26 cellular contexts compared by ENCODE assay signal in the genomic region with DNA sequence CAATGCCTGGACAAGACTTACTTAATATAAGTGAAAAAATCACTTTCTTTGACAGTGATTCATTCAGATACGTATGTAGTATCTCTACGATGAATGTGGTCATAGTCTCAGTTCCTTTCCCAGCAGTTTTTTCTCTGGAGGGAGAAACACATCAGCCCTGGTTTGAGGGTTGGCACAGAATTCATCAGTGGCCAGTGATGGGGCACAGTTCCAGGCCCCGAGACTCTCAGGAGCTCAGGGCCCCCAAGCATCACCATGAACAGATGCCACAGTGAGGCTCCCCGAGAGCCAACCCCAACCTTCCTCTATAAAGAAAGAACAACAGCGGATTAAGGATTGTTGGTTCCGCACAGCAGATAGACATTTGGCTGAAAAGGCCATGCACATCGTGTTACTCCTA. TPM values are rescaled to one million over a fixed set of nuclear protein-coding genes. Genes with fewer than 3 reads are reported as not detected.
"Had no signal": no experiment of that assay in that cellular context is flagged by ENCODE, and none has a peak within 500 bp of the region (broad histone marks: within the 10 kb centered on the region; RNA-seq: fewer than 3 reads in every experiment).

No MANE protein-coding gene starts in this region.

- H3K36me3 ChIP-seq: brain microvascular endothelial cell had no signal

- H3K4me2 ChIP-seq: PC-9 had no signal

- H3K27me3 ChIP-seq: cardiac muscle cell had no signal

- H3K4me3 ChIP-seq: cardiac muscle cell, PC-9 had no signal

- H3K4me3 Mint-ChIP-seq: activated B cell treated with CpG ODN at 0.5 μM for 24 hours; activated CD4-positive, alpha-beta T cell treated with anti-CD3 and anti-CD28 coated beads, Interleukin-2, amount 10 ng/mL, durations not matched to agents 24 days and 14 days; activated naive CD4-positive, alpha-beta T cell treated with anti-CD3 and anti-CD28 coated beads, Interleukin-2, amount 10 ng/mL, durations not matched to agents 7 days and 5 days; activated naive CD8-positive, alpha-beta T cell treated with anti-CD3 and anti-CD28 coated beads for 36 hours; activated T-helper 17 cell treated with anti-CD3 and anti-CD28 coated beads, Interleukin-2, amount 50 U/mL, for 72 hours; T-helper 17 cell had no signal

- H3K36me3 Mint-ChIP-seq: activated naive CD4-positive, alpha-beta T cell treated with anti-CD3 and anti-CD28 coated beads, Interleukin-2, amount 10 ng/mL, durations not matched to agents 7 days and 5 days; activated naive CD8-positive, alpha-beta T cell treated with anti-CD3 and anti-CD28 coated beads for 36 hours had no signal

- H3K27ac Mint-ChIP-seq: activated B cell treated with CpG ODN at 0.5 μM for 24 hours; activated CD4-positive, alpha-beta T cell treated with anti-CD3 and anti-CD28 coated beads, Interleukin-2, amount 10 ng/mL, durations not matched to agents 24 days and 14 days; activated naive CD4-positive, alpha-beta T cell treated with anti-CD3 and anti-CD28 coated beads, Interleukin-2, amount 10 ng/mL, durations not matched to agents 7 days and 5 days; activated naive CD8-positive, alpha-beta T cell treated with anti-CD3 and anti-CD28 coated beads for 36 hours; activated T-helper 17 cell treated with anti-CD3 and anti-CD28 coated beads, Interleukin-2, amount 50 U/mL, for 72 hours; T-helper 17 cell had no signal

- DNase-seq: activated B cell treated with CpG ODN at 0.5 μM for 24 hours; activated CD4-positive, alpha-beta T cell treated with anti-CD3 and anti-CD28 coated beads for 1 hour; activated CD4-positive, alpha-beta T cell treated with anti-CD3 and anti-CD28 coated beads, Interleukin-2, amount 10 ng/mL, durations not matched to agents 24 days and 14 days; activated CD4-positive, alpha-beta T cell treated with anti-CD3 and anti-CD28 coated beads, Interleukin-2, amount 50 U/mL, for 48 hours; activated gamma-delta T cell; activated naive CD4-positive, alpha-beta T cell treated with anti-CD3 and anti-CD28 coated beads, Interleukin-2, amount 10 ng/mL, durations not matched to agents 7 days and 5 days; activated naive CD8-positive, alpha-beta T cell treated with anti-CD3 and anti-CD28 coated beads for 36 hours; activated T-cell treated with anti-CD3 and anti-CD28 coated beads for 4 hours; activated T-cell treated with anti-CD3 and anti-CD28 coated beads, Interleukin-2, amount 50 U/mL, for 48 hours; brain microvascular endothelial cell; IMR-90; Kasumi-1; KBM-7; NCI-H1092 treated with DMSO at 0.1 percent for 48 hours; NCI-H1417 treated with DMSO at 0.1 percent for 48 hours; NCI-H1694; NCI-H2029 treated with DMSO at 0.1 percent for 48 hours; NCI-H345; NCI-H510A; NCI-H526 treated with DMSO at 0.1 percent for 48 hours; PC-9; SHP77 treated with DMSO at 0.1 percent for 48 hours; T-helper 17 cell; T-helper 9 cell had no signal

- H2AFZ ChIP-seq: PC-9 had no signal

- ATAC-seq: activated T-helper 17 cell treated with anti-CD3 and anti-CD28 coated beads, Interleukin-2, amount 50 U/mL, for 72 hours; T-helper 17 cell had no signal

- H3K4me1 Mint-ChIP-seq: activated B cell treated with CpG ODN at 0.5 μM for 24 hours; activated CD4-positive, alpha-beta T cell treated with anti-CD3 and anti-CD28 coated beads, Interleukin-2, amount 10 ng/mL, durations not matched to agents 24 days and 14 days; activated naive CD4-positive, alpha-beta T cell treated with anti-CD3 and anti-CD28 coated beads, Interleukin-2, amount 10 ng/mL, durations not matched to agents 7 days and 5 days; activated naive CD8-positive, alpha-beta T cell treated with anti-CD3 and anti-CD28 coated beads for 36 hours; activated T-helper 17 cell treated with anti-CD3 and anti-CD28 coated beads, Interleukin-2, amount 50 U/mL, for 72 hours; T-helper 17 cell had no signal

- H3K27ac ChIP-seq: brain microvascular endothelial cell, cardiac muscle cell, PC-9 had no signal

- H3K9me3 Mint-ChIP-seq: activated B cell treated with CpG ODN at 0.5 μM for 24 hours; activated CD4-positive, alpha-beta T cell treated with anti-CD3 and anti-CD28 coated beads, Interleukin-2, amount 10 ng/mL, durations not matched to agents 24 days and 14 days; activated naive CD4-positive, alpha-beta T cell treated with anti-CD3 and anti-CD28 coated beads, Interleukin-2, amount 10 ng/mL, durations not matched to agents 7 days and 5 days; activated naive CD8-positive, alpha-beta T cell treated with anti-CD3 and anti-CD28 coated beads for 36 hours; activated T-helper 17 cell treated with anti-CD3 and anti-CD28 coated beads, Interleukin-2, amount 50 U/mL, for 72 hours had no signal

RNA-seq across cellular contexts. Expression of a gene that starts 12.5 kb away (rescaled TPM):
- total RNA-seq: activated B cell treated with CpG ODN at 0.5 μM for 24 hours; activated CD4-positive, alpha-beta T cell treated with anti-CD3 and anti-CD28 coated beads, Interleukin-2, amount 10 ng/mL, durations not matched to agents 24 days and 14 days; activated naive CD8-positive, alpha-beta T cell treated with anti-CD3 and anti-CD28 coated beads for 36 hours; activated T-helper 17 cell treated with anti-CD3 and anti-CD28 coated beads, Interleukin-2, amount 50 U/mL, for 72 hours; cardiac muscle cell; IMR-90; PC-9; T-helper 17 cell had no signal

RNA-seq across cellular contexts. Expression of a gene that starts 37.2 kb away (rescaled TPM):
- total RNA-seq: activated naive CD8-positive, alpha-beta T cell treated with anti-CD3 and anti-CD28 coated beads for 36 hours had no signal

RNA-seq across cellular contexts. Expression of a gene that starts 40.5 kb away (rescaled TPM):
- total RNA-seq: activated CD4-positive, alpha-beta T cell treated with anti-CD3 and anti-CD28 coated beads, Interleukin-2, amount 10 ng/mL, durations not matched to agents 24 days and 14 days; cardiac muscle cell; IMR-90; T-helper 17 cell had no signal
